ENCODE assay signal across 21 cellular contexts in the genomic region with DNA sequence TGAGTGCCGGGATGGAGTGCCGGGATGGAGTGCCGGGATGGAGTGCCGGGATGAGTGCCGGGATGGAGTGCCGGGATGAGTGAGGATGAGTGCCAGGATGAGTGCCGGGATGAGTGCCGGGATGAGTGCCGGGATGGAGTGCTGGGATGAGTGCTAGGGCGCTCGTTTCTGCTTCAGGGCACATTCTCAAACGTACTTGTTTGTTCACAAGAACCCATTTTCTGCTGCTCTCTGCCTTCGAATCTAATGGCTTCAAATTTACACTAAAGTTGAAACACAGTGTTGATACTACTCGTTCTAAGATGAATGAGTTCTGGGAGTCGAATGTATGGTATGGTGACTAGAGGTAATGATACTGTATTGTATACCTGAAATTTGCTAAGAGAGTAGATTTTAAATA. TPM values are rescaled to one million over a fixed set of nuclear protein-coding genes. Genes with fewer than 3 reads are reported as not detected.
DNase-seq lines count a peak whose midpoint lies in the region; ATAC-seq, FAIRE-seq and TF ChIP-seq lines count a peak whose summit lies in the region.
"Not testable (repeated sequence)": the region's sequence is repeated elsewhere in the genome, so short reads cannot be mapped to it uniquely, and the experiment has no call there.
"Had no signal": no experiment of that assay in that cellular context is flagged by ENCODE, and none has a peak within 500 bp of the region (broad histone marks: within the 10 kb centered on the region; RNA-seq: fewer than 3 reads in every experiment).

No MANE protein-coding gene starts in this region.

- WGBS in GM12878 (ENCODE audit: insufficient coverage, insufficient replicate concordance, low lambda C conversion rate, missing lambda C conversion rate): 63% methylated on average over 11 of the region's 15 CpGs

- peaks cover 8 to 10% of the 10 kb centered on the region in 2 donors for H3K9me3 Mint-ChIP-seq in activated T-cell treated with anti-CD3 and anti-CD28 coated beads, Interleukin-2, amount 50 U/mL, for 72 hours
- H3K9me3 Mint-ChIP-seq in natural killer cell; stimulated activated naive CD8-positive, alpha-beta T cell treated with anti-CD3 and anti-CD28 coated beads, Interleukin-15, Interleukin-2, amounts not matched to agents 100 ng/mL and 50 ng/mL, for 24 hours: not testable (repeated sequence)

- intact Hi-C loops in GM12878 (cut with micrococcal nuclease; ENCODE audit: unreplicated experiment): not testable (repeated sequence)
- intact Hi-C loops in natural killer cell (cut with micrococcal nuclease): loop anchor here (10.0 kb wide), 1 partner anchor 433 kb away; no protein-coding TSS in a partner anchor

- SMC1A ChIA-PET in GM12878 (lab: Charles Lee; ENCODE audit: uncharacterized antibody, unreplicated experiment): not testable (repeated sequence)

- FAIRE-seq in GM12878 (lab: Jason Lieb, UNC): not testable (repeated sequence)

- not testable (repeated sequence) for H3K9me3 ChIP-seq in MM.1S (replicated peaks; ENCODE audit: insufficient read depth, low read length); GM12878 (replicated peaks; ENCODE audit: control insufficient read depth, insufficient read depth, low read length)

- not testable (repeated sequence) for BruUV-seq in GM12878 (replicated peaks; lab: Mats Ljungman, UMichigan)

- not testable (repeated sequence) for TF ChIP-seq POLR2A in GM12878 (IDR thresholded peaks at IDR 0.05; ENCODE audit: low read depth, low read length)

- H3K4me3 Mint-ChIP-seq in activated T-cell treated with anti-CD3 and anti-CD28 coated beads, Interleukin-2, amount 50 U/mL, for 72 hours: peak overlapping the region in 1 of 2 donors; percentile 24
- H3K4me3 Mint-ChIP-seq in natural killer cell: peak overlapping the region; percentile 81
- H3K4me3 Mint-ChIP-seq in stimulated activated naive CD8-positive, alpha-beta T cell treated with anti-CD3 and anti-CD28 coated beads, Interleukin-15, Interleukin-2, amounts not matched to agents 100 ng/mL and 50 ng/mL, for 24 hours: peak overlapping the region; percentile 62

- peak in 1 of 2 donors; percentile 40 for ATAC-seq in activated T-cell treated with anti-CD3 and anti-CD28 coated beads, Interleukin-2, amount 50 U/mL, for 72 hours (replicated peaks in 1 of 2)
- ATAC-seq in GM12878: peak; percentile 36; the same call in 1 of the 3 replicates
- peak in 1 of 3 donors; percentile 22 for ATAC-seq in natural killer cell

- CTCF ChIA-PET in GM12878 (lab: Yijun Ruan, JAX): not testable (repeated sequence)

- H3K27ac Mint-ChIP-seq in activated T-cell treated with anti-CD3 and anti-CD28 coated beads, Interleukin-2, amount 50 U/mL, for 72 hours: peak overlapping the region; percentile 92
- H3K27ac Mint-ChIP-seq in natural killer cell: peak overlapping the region; percentile 47 to 79
- H3K27ac Mint-ChIP-seq in stimulated activated naive CD8-positive, alpha-beta T cell treated with anti-CD3 and anti-CD28 coated beads, Interleukin-15, Interleukin-2, amounts not matched to agents 100 ng/mL and 50 ng/mL, for 24 hours: peak overlapping the region; percentile 93

- in situ Hi-C loops in GM12878 (cut with MboI): not testable (repeated sequence)

- not testable (repeated sequence) for H3K4me1 Mint-ChIP-seq in activated T-cell treated with anti-CD3 and anti-CD28 coated beads, Interleukin-2, amount 50 U/mL, for 72 hours (ENCODE audit: low read depth); natural killer cell; stimulated activated naive CD8-positive, alpha-beta T cell treated with anti-CD3 and anti-CD28 coated beads, Interleukin-15, Interleukin-2, amounts not matched to agents 100 ng/mL and 50 ng/mL, for 24 hours (ENCODE audit: low read depth)

- H3K36me3 ChIP-seq in MM.1S (replicated peaks; ENCODE audit: insufficient read depth, low read length); GM12878 (ENCODE audit: control insufficient read depth in 2 of 2, insufficient read depth in 2 of 2, low read length in 1 of 2): not testable (repeated sequence)

- H4K20me1 ChIP-seq in MM.1S (ENCODE audit: insufficient read depth, low read length); GM12878 (ENCODE audit: control insufficient read depth, insufficient read depth): not testable (repeated sequence)

- not testable (repeated sequence) for H3K9me2 ChIP-seq in MM.1S (replicated peaks; ENCODE audit: insufficient read depth, low read length)

- not testable (repeated sequence) for H3K79me2 ChIP-seq in MM.1S (ENCODE audit: low read length); GM12878 (ENCODE audit: control insufficient read depth, insufficient read depth, low read length)

- POLR2A ChIA-PET in GM12878 (lab: Charles Lee): not testable (repeated sequence)

- not testable (repeated sequence) for TF ChIP-seq EP300 in GM12878 (IDR thresholded peaks at IDR 0.05; ENCODE audit: borderline replicate concordance in 1 of 2, control insufficient read depth in 1 of 2, low read depth in 2 of 2, low read length in 2 of 2)

- H2AFZ ChIP-seq in MM.1S (ENCODE audit: low read length); GM12878 (ENCODE audit: control insufficient read depth, low read depth, low read length): not testable (repeated sequence)

- H3K36me3 Mint-ChIP-seq in activated T-cell treated with anti-CD3 and anti-CD28 coated beads, Interleukin-2, amount 50 U/mL, for 72 hours (ENCODE audit: insufficient read depth in 2 of 2); natural killer cell; stimulated activated naive CD8-positive, alpha-beta T cell treated with anti-CD3 and anti-CD28 coated beads, Interleukin-15, Interleukin-2, amounts not matched to agents 100 ng/mL and 50 ng/mL, for 24 hours (ENCODE audit: low read depth): not testable (repeated sequence)

- not testable (repeated sequence) for H3K27ac ChIP-seq in MM.1S (ENCODE audit: low read length); GM12878 (ENCODE audit: control insufficient read depth, insufficient read depth)

- not testable (repeated sequence) for TF ChIP-seq CTCF in MM.1S (IDR thresholded peaks at IDR 0.05; ENCODE audit: low read length); GM12878 (IDR thresholded peaks at IDR 0.05 in 2 of 3, conservative IDR thresholded peaks at IDR 0.05 in 1 of 3; ENCODE audit: control insufficient read depth in 2 of 3, extremely low read depth in 1 of 3, insufficient read depth in 1 of 3, low read depth in 3 of 3, low read length in 3 of 3); natural killer cell (IDR thresholded peaks at IDR 0.05)

- H3K27me3 Mint-ChIP-seq in activated T-cell treated with anti-CD3 and anti-CD28 coated beads, Interleukin-2, amount 50 U/mL, for 72 hours (ENCODE audit: low read depth): peaks cover 16% of the 10 kb centered on the region
- not testable (repeated sequence) for H3K27me3 Mint-ChIP-seq in natural killer cell (ENCODE audit: low read depth in 2 of 2); stimulated activated naive CD8-positive, alpha-beta T cell treated with anti-CD3 and anti-CD28 coated beads, Interleukin-15, Interleukin-2, amounts not matched to agents 100 ng/mL and 50 ng/mL, for 24 hours

- H3K4me3 ChIP-seq in MM.1S (ENCODE audit: low read length); GM12878: not testable (repeated sequence)

- not testable (repeated sequence) for TF ChIP-seq RAD21 in GM12878 (IDR thresholded peaks at IDR 0.05; ENCODE audit: insufficient read depth, low read depth, low read length)

- H3K9ac ChIP-seq in MM.1S (ENCODE audit: low read length); GM12878 (ENCODE audit: control insufficient read depth, insufficient read depth, low read length): not testable (repeated sequence)

- not testable (repeated sequence) for H3F3A ChIP-seq in MM.1S (ENCODE audit: insufficient read depth, low read length)

- DNase-seq in CD1c-positive myeloid dendritic cell (ENCODE audit: extremely low spot score): peak; percentile 24
- peak; percentile 23 for DNase-seq in MM.1S
- peak; percentile 25 for DNase-seq in SKM-1 treated with dmso at 0.1 percent for 144 hours (lab: John Stamatoyannopoulos, UW; ENCODE audit: unreplicated experiment)
- peak; percentile 18 for DNase-seq in activated CD4-positive, alpha-beta T cell treated with anti-CD3 and anti-CD28 coated beads for 48 hours
- peak in 1 of 2 donors; percentile 52 for DNase-seq in activated T-cell treated with anti-CD3 and anti-CD28 coated beads, Interleukin-2, amount 50 U/mL, for 72 hours
- not testable (repeated sequence) for DNase-seq in GM12878 (ENCODE audit: low read depth, low spot score); natural killer cell

- H3K27me3 ChIP-seq in MM.1S (replicated peaks; ENCODE audit: insufficient read depth, low read length); GM12878 (replicated peaks in 1 of 2; ENCODE audit: control insufficient read depth in 2 of 2, insufficient read depth in 2 of 2, low read length in 1 of 2): not testable (repeated sequence)

- H3K4me2 ChIP-seq in MM.1S (ENCODE audit: low read depth, low read length); GM12878 (ENCODE audit: control insufficient read depth, insufficient read depth): not testable (repeated sequence)

- not testable (repeated sequence) for H3K4me1 ChIP-seq in MM.1S (ENCODE audit: low read length); GM12878 (ENCODE audit: control insufficient read depth, insufficient read depth, low read length)

- RAD21 ChIA-PET in GM12878 (lab: Charles Lee; ENCODE audit: unreplicated experiment): not testable (repeated sequence)

RNA-seq across cellular contexts. Expression of a gene that starts 50.6 kb away (rescaled TPM):
- not detected for total RNA-seq in activated T-cell treated with anti-CD3 and anti-CD28 coated beads, Interleukin-2, amount 50 U/mL, for 72 hours
- not detected in 2 replicates for total RNA-seq in GM12878 (2013; cell fraction: nucleolus; rRNA removed)
- not detected in 2 replicates for total RNA-seq in GM12878 (2014; rRNA removed)
- not detected in 2 replicates for total RNA-seq in GM12878 (2014; rRNA removed; fragmentation: Illumina TruSeq; extraction: Trizol)
- total RNA-seq in GM12878 (2021): not detected in 2 replicates
- not detected for polyA plus RNA-seq in GM12878 (2011; ENCODE audit: low read depth)
- not detected in 2 replicates for polyA plus RNA-seq in GM12878 (2011; rRNA removed)
- polyA plus RNA-seq in GM12878 (2011; cell fraction: cytosol; rRNA removed): not detected in 2 replicates
- polyA plus RNA-seq in GM12878 (2011; cell fraction: nucleus; rRNA removed): not detected in 2 replicates
- not detected in 2 replicates for polyA plus RNA-seq in GM12878 (2012)
- polyA plus RNA-seq in GM12878 (2014; fragmentation: Illumina TruSeq; extraction: Trizol): not detected in 2 replicates
- polyA plus RNA-seq in GM12878 (2014; fragmentation: Nextera tagmentation; extraction: Ambion mirVana): not detected
- not detected in 2 replicates for polyA plus RNA-seq in GM12878 (2014; rRNA removed)
- not detected for polyA plus RNA-seq in GM12878 (2016; fragmentation: Nextera tagmentation; extraction: Ambion mirVana)
- not detected in 2 replicates for polyA minus RNA-seq in GM12878 (2011; rRNA and poly(A)+ RNA removed)
- polyA minus RNA-seq in GM12878 (2011; cell fraction: cytosol; rRNA and poly(A)+ RNA removed): not detected in 2 replicates
- not detected in 2 replicates for polyA minus RNA-seq in GM12878 (2011; cell fraction: nucleus; rRNA and poly(A)+ RNA removed)
- total RNA-seq in natural killer cell: not detected
- total RNA-seq: A172; ascending aorta; cardiac muscle cell; esophagus mucosa; G401; GM23248; kidney; MCF 10A; SK-MEL-5; spleen; T-helper 2 cell treated with Interferon-gamma antibody and Interleukin-4, amounts not matched to agents 100 ng/mL and 5 ng/mL, for 36 hours; temporal lobe; urinary bladder had no signal
- polyA plus RNA-seq: cardiac muscle cell, GM23248, urinary bladder had no signal
